In the genomic region with DNA sequence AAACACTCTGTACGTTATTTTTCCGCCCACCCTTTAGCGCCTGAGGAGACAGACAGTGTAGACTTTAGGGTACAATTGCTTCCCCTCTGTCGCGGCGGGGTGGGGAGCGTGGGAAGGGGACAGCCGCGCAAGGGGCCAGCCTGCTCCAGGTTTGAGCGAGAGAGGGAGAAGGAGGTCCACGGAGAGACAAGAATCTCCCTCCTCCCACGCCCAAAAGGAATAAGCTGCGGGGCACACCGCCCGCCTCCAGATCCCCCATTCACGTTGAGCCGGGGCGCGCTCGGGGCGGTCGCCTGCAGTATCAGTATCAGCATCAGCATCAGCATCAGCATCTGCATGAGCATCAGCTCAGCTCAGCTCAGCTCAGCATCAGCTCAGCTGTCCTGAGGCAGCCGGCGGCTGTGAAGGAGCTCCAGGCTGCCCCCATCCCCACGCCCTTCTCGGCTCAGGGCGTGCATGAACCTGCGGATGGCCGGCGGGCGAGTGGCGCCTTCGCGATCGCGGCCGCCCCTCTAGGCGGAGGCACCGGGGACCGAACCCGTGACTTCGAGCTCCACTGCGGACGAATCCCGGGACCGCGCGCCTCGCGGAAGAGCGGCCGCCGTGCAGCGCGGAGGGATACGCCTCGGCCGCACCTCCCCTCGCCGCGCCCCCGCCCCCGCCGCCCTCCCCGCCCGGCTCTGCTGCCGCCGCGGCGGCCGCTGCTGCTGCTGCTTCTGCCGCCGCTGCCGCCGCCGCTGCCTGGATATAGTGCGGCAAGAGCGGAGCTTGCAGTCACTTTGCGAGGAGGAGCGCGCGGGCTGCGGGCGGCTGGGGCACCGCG, we compare ENCODE assay signal across 8 cellular contexts. TPM values are rescaled to one million over a fixed set of nuclear protein-coding genes. Genes with fewer than 3 reads are reported as not detected.
DNase-seq lines count a peak whose midpoint lies in the region; ATAC-seq and TF ChIP-seq lines count a peak whose summit lies in the region.

A gene (plus strand): TSS at position 777 of the 823 bp plus-strand sequence.

- peak within 1 kb of the TSS; percentile 91 for H3K4me2 ChIP-seq in neural progenitor cell

- CTCF ChIA-PET in CD8-positive, alpha-beta memory T cell (lab: Charles Lee) = interaction anchor here (0.6 kb wide), 1 partner anchor 12 kb away, joined by 3 read pairs; no protein-coding TSS in a partner anchor
- CTCF ChIA-PET in Panc1 (lab: Charles Lee) = no interaction called here

- H2AFZ ChIP-seq in neural progenitor cell (replicated peaks) = peak within 1 kb of the TSS; percentile 99

- H3K4me1 Mint-ChIP-seq in CD8-positive, alpha-beta memory T cell = peaks cover 0 to 13% (median 9%) of the 10 kb centered on the region in 3 donors
- peaks cover 16% of the 10 kb centered on the region for H3K4me1 Mint-ChIP-seq in neural progenitor cell

- no peaks in the 10 kb centered on the region for H3K27me3 ChIP-seq in CD8-positive, alpha-beta memory T cell (ENCODE audit: insufficient read depth, low read length, poor library complexity, severe bottlenecking)
- H3K27me3 ChIP-seq in Panc1 (ENCODE audit: control insufficient read depth, insufficient read depth, low read length) (no peaks in the 10 kb centered on the region; the same call in 1 of the 2 replicates), neural progenitor cell (peaks cover 35% of the 10 kb centered on the region)

- peak; percentile 58 for ATAC-seq in HG02885 (IDR thresholded peaks at IDR 0.05; ENCODE audit: poor library complexity, unreplicated experiment)
- ATAC-seq in Panc1 = peak; percentile 87
- no peak for ATAC-seq in HG02840 (IDR thresholded peaks at IDR 0.05; ENCODE audit: low FRiP score, unreplicated experiment)

- no peaks in the 10 kb centered on the region for H4K20me1 ChIP-seq in neural progenitor cell (ENCODE audit: low read depth)

- in situ Hi-C loops in Panc1 (cut with HindIII; ENCODE audit: low pct_unique_long_range_greater_than_20kb, low sequenced_read_pairs) = no loop called here

- no peaks in the 10 kb centered on the region for H3K36me3 ChIP-seq in CD8-positive, alpha-beta memory T cell (ENCODE audit: insufficient read depth, low read length)
- H3K36me3 ChIP-seq in Panc1 (ENCODE audit: control insufficient read depth, insufficient read depth, low read length) (no peaks in the 10 kb centered on the region), neural progenitor cell (no peaks in the 10 kb centered on the region)

- no peaks in the 10 kb centered on the region for H3K79me2 ChIP-seq in neural progenitor cell (ENCODE audit: low read depth)

- H3K4me1 ChIP-seq in CD8-positive, alpha-beta memory T cell (ENCODE audit: insufficient read depth, low read length) = no peaks in the 10 kb centered on the region
- no peaks in the 10 kb centered on the region for H3K4me1 ChIP-seq in Panc1 (ENCODE audit: control insufficient read depth, insufficient read depth, low read length)
- peaks cover 5% of the 10 kb centered on the region for H3K4me1 ChIP-seq in neural progenitor cell

- no TSS peak for BruUV-seq in Panc1 (replicated peaks; lab: Mats Ljungman, UMichigan)

- no peak within 1 kb of the TSS for H3K9ac ChIP-seq in neural progenitor cell

- H3K27ac Mint-ChIP-seq in CD8-positive, alpha-beta memory T cell = peak within 1 kb of the TSS in 1 of 8 donors; percentile 26
- peak within 1 kb of the TSS; percentile 46 for H3K27ac Mint-ChIP-seq in neural progenitor cell

- H3K4me3 Mint-ChIP-seq in CD8-positive, alpha-beta memory T cell = peak within 1 kb of the TSS; percentile 23 to 81 (median 73)
- H3K4me3 Mint-ChIP-seq in neural progenitor cell = peak within 1 kb of the TSS; percentile 90

- peaks cover 10 to 25% of the 10 kb centered on the region in 2 donors for H3K27me3 Mint-ChIP-seq in CD8-positive, alpha-beta memory T cell
- H3K27me3 Mint-ChIP-seq in neural progenitor cell (ENCODE audit: insufficient read depth, low read depth) = peaks cover 2% of the 10 kb centered on the region

- H3K9me3 Mint-ChIP-seq in CD8-positive, alpha-beta memory T cell = peaks cover 0 to 1% (median 0%) of the 10 kb centered on the region in 5 donors
- H3K9me3 Mint-ChIP-seq in neural progenitor cell = no peaks in the 10 kb centered on the region

- H3K9me3 ChIP-seq in CD8-positive, alpha-beta memory T cell (ENCODE audit: low read length) = no peaks in the 10 kb centered on the region
- H3K9me3 ChIP-seq in Panc1 (ENCODE audit: control insufficient read depth, insufficient read depth, low read depth, low read length) (no peaks in the 10 kb centered on the region), neural progenitor cell (ENCODE audit: low read depth) (no peaks in the 10 kb centered on the region)

- intact Hi-C loops in Panc1 (cut with micrococcal nuclease; ENCODE audit: unreplicated experiment) = no loop called here

- DNase-seq in CD8-positive, alpha-beta memory T cell = peak; percentile 17 to 61 (median 49)
- DNase-seq in Panc1 (ENCODE audit: low read depth, low spot score) (no peak), foreskin melanocyte (peak; percentile 64), neural progenitor cell (ENCODE audit: low spot score) (peak; percentile 95), superior temporal gyrus (ENCODE audit: extremely low spot score) (peak; percentile 74)
- DNase-seq in activated gamma-delta T cell treated with anti-CD3 and anti-CD28 coated beads, Interleukin-2, amount 50 U/mL, for 16 hours (ENCODE audit: low read depth) = peak; percentile 39

- POLR2A ChIA-PET in CD8-positive, alpha-beta memory T cell (lab: Charles Lee) = no interaction called here
- POLR2A ChIA-PET in Panc1 (lab: Charles Lee) = no interaction called here

- peak within 1 kb of the TSS; percentile 40 for H3K4me3 ChIP-seq in CD8-positive, alpha-beta memory T cell (ENCODE audit: low read length)
- H3K4me3 ChIP-seq in Panc1 (ENCODE audit: low read depth in 2 of 2, low read length in 2 of 2) (peak within 1 kb of the TSS; percentile 53 to 58), neural progenitor cell (peak within 1 kb of the TSS; percentile 88)

- no peaks in the 10 kb centered on the region for H3K36me3 Mint-ChIP-seq in CD8-positive, alpha-beta memory T cell
- H3K36me3 Mint-ChIP-seq in neural progenitor cell = no peaks in the 10 kb centered on the region

- H3F3A ChIP-seq in neural progenitor cell (ENCODE audit: low read depth) = no peaks in the 10 kb centered on the region

- TF ChIP-seq CTCF in Panc1 (IDR thresholded peaks at IDR 0.05) (no peak), neural progenitor cell (IDR thresholded peaks at IDR 0.05) (no peak)

- H3K27ac ChIP-seq in CD8-positive, alpha-beta memory T cell (ENCODE audit: low read depth, low read length) = no peak within 1 kb of the TSS
- no peak within 1 kb of the TSS for H3K27ac ChIP-seq in Panc1 (ENCODE audit: low read length)
- H3K27ac ChIP-seq in neural progenitor cell = no peak within 1 kb of the TSS

RNA-seq across cellular contexts. Expression of the gene that starts here (rescaled TPM):
- not detected for total RNA-seq in CD8-positive, alpha-beta memory T cell
- not detected for polyA plus RNA-seq in CD8-positive, alpha-beta memory T cell
- total RNA-seq in Panc1 (2021; ENCODE audit: unreplicated experiment) (2.2 TPM), neural progenitor cell (ENCODE audit: low replicate concordance) (0.40 and 0.84 TPM in 2 replicates)
- polyA plus RNA-seq in Panc1 (2012; ENCODE audit: insufficient read length) = 0.61 TPM

Comparison
In these comparisons a context has a peak if more than half of its experiments do, and no peak if none do; other contexts are left out.
1. Peak in DNase-seq and H3K4me3 ChIP-seq in CD8-positive, alpha-beta memory T cell; RNA of the gene not detected or under 1 TPM.
2. Peak in DNase-seq, H3K4me3 ChIP-seq and H3K4me2 ChIP-seq in neural progenitor cell; RNA of the gene not detected or under 1 TPM.